16 cellular contexts compared by ENCODE assay signal in the genomic region with DNA sequence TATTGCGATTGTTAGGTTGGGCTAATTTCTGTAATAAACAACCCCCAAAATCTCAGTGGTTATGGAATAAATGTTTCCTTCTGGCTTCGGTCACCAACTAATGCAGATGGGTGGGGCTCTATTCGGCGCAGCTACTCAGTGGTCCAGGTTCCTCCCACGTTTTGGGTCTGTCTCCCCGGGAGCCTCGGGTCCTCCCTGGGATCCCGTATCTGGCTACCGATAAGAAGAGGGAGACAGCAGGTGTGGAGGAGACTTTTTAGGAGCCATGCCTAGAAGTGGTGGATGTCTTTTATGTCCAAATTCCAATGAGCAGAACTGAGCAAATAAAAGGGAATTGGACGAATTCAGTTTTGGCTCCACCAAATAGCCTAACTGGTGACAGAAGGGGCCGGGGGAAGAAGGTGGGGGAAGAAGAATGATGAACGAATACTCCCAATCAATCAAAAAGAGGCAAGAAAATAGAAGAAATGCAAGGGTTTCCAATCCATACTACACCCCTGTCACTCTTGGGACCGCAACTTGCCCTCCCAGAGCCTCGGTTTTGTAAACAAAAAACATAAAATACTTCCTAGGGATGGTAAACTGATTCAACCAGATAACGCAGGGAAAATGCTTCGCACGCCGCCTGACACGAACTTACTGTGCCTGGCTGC. TPM values are rescaled to one million over a fixed set of nuclear protein-coding genes. Genes with fewer than 3 reads are reported as not detected.
DNase-seq lines count a peak whose midpoint lies in the region; ATAC-seq, FAIRE-seq and TF ChIP-seq lines count a peak whose summit lies in the region.
"Had no signal": no experiment of that assay in that cellular context is flagged by ENCODE, and none has a peak within 500 bp of the region (broad histone marks: within the 10 kb centered on the region; RNA-seq: fewer than 3 reads in every experiment).

No MANE protein-coding gene starts in this region.

- peak overlapping the region; percentile 52 for H3K4me3 Mint-ChIP-seq in T-helper 2 cell treated with Interferon-gamma antibody and Interleukin-4, amounts not matched to agents 5 μg/mL and 100 μg/mL, for 36 hours
- H3K4me3 Mint-ChIP-seq in astrocyte (ENCODE audit: unreplicated experiment) = no peak overlapping the region

- H3K9me2 ChIP-seq in hepatocyte (replicated peaks; ENCODE audit: insufficient read depth) = no peaks in the 10 kb centered on the region

- no peak overlapping the region for H4K8ac ChIP-seq in trophoblast cell (ENCODE audit: low read depth, low read length)

- H3K4me3 ChIP-seq in astrocyte (ENCODE audit: insufficient read depth, low read depth, low read length) (peak overlapping the region; percentile 47), hepatocyte (no peak overlapping the region), trophoblast cell (ENCODE audit: low read depth, low read length) (no peak overlapping the region), gastroesophageal sphincter (no peak overlapping the region)

- H3K4me1 ChIP-seq in astrocyte (ENCODE audit: insufficient read depth, low read length) = no peaks in the 10 kb centered on the region
- no peaks in the 10 kb centered on the region for H3K4me1 ChIP-seq in hepatocyte (ENCODE audit: insufficient read depth)
- H3K4me1 ChIP-seq in trophoblast cell (ENCODE audit: control insufficient read depth in 1 of 2, insufficient read depth in 2 of 2, low read length in 2 of 2) = no peaks in the 10 kb centered on the region
- no peaks in the 10 kb centered on the region for H3K4me1 ChIP-seq in gastroesophageal sphincter

- no peak overlapping the region for H4K12ac ChIP-seq in trophoblast cell (ENCODE audit: low read depth, low read length)

- H3K27ac ChIP-seq in astrocyte (ENCODE audit: low read depth, low read length) (no peak overlapping the region), hepatocyte (no peak overlapping the region), trophoblast cell (ENCODE audit: low read depth, low read length) (no peak overlapping the region), gastroesophageal sphincter (no peak overlapping the region)

- H3K9ac ChIP-seq in astrocyte (ENCODE audit: low read length) (no peak overlapping the region), trophoblast cell (ENCODE audit: low read length) (no peak overlapping the region)

- TF ChIP-seq CTCF in astrocyte (IDR thresholded peaks at IDR 0.05; ENCODE audit: insufficient read depth, low read depth, low read length) (no peak), hepatocyte (IDR thresholded peaks at IDR 0.05; ENCODE audit: poor library complexity) (no peak), gastroesophageal sphincter (IDR thresholded peaks at IDR 0.05) (no peak)

- H3K36me3 Mint-ChIP-seq in T-helper 2 cell treated with Interferon-gamma antibody and Interleukin-4, amounts not matched to agents 5 μg/mL and 100 μg/mL, for 36 hours (ENCODE audit: low read depth) = no peaks in the 10 kb centered on the region
- H3K36me3 Mint-ChIP-seq in astrocyte (ENCODE audit: low read depth, unreplicated experiment) = no peaks in the 10 kb centered on the region

- H2BK12ac ChIP-seq in trophoblast cell (ENCODE audit: low read length) = no peak overlapping the region

- H4K20me1 ChIP-seq in astrocyte (ENCODE audit: insufficient read depth, low read length) = no peaks in the 10 kb centered on the region
- H4K20me1 ChIP-seq in hepatocyte (ENCODE audit: insufficient read depth, poor library complexity, severe bottlenecking) = no peaks in the 10 kb centered on the region

- H3K79me2 ChIP-seq in astrocyte (ENCODE audit: insufficient read depth, low read length) (no peaks in the 10 kb centered on the region), hepatocyte (no peaks in the 10 kb centered on the region), trophoblast cell (ENCODE audit: control insufficient read depth, insufficient read depth, low read length, poor library complexity) (no peaks in the 10 kb centered on the region)

- no peaks in the 10 kb centered on the region for H3K79me1 ChIP-seq in trophoblast cell (ENCODE audit: low read length)

- no peak overlapping the region for H2AK5ac ChIP-seq in trophoblast cell (ENCODE audit: low read length)

- H3K23ac ChIP-seq in trophoblast cell (ENCODE audit: low read length) = no peak overlapping the region

- no peak for ATAC-seq in gastroesophageal sphincter
- ATAC-seq: naive thymus-derived CD4-positive, alpha-beta T cell had no signal

- H2AFZ ChIP-seq in astrocyte (ENCODE audit: low read depth, low read length) (peak overlapping the region; percentile 69), hepatocyte (no peak overlapping the region), trophoblast cell (ENCODE audit: insufficient read depth, low read length, poor library complexity) (no peak overlapping the region)

- no peak overlapping the region for H3K4ac ChIP-seq in trophoblast cell (ENCODE audit: low read depth, low read length)

- WGBS in hepatocyte (ENCODE audit: low lambda C conversion rate, missing lambda C conversion rate) = 40% methylated on average over 19 of the region's 19 CpGs
- WGBS in trophoblast cell (ENCODE audit: extremely low coverage, insufficient coverage, insufficient read length) = no CpG with 5 or more reads among the region's 19 CpGs
- 11 to 24% methylated on average over 12 to 19 of the region's 19 CpGs for WGBS in gastroesophageal sphincter (ENCODE audit: low coverage in 1 of 2), 2 donors

- H4K91ac ChIP-seq in trophoblast cell (ENCODE audit: low read depth, low read length) = no peak overlapping the region

- H2BK5ac ChIP-seq in trophoblast cell (ENCODE audit: low read depth, low read length, poor library complexity) = no peak overlapping the region

- H3K27ac Mint-ChIP-seq in T-helper 2 cell treated with Interferon-gamma antibody and Interleukin-4, amounts not matched to agents 5 μg/mL and 100 μg/mL, for 36 hours = no peak overlapping the region
- H3K27ac Mint-ChIP-seq in astrocyte (ENCODE audit: unreplicated experiment) = no peak overlapping the region
- H3K27ac Mint-ChIP-seq: naive thymus-derived CD4-positive, alpha-beta T cell had no signal

- FAIRE-seq in astrocyte (lab: Jason Lieb, UNC) = no peak
- FAIRE-seq: endometrium, GM18507 had no signal

- H3K18ac ChIP-seq in trophoblast cell (ENCODE audit: low read length) = no peak overlapping the region

- H3K27me3 ChIP-seq in astrocyte (ENCODE audit: insufficient read depth, low read length) (peaks cover 14% of the 10 kb centered on the region), hepatocyte (peaks cover 39% of the 10 kb centered on the region), trophoblast cell (ENCODE audit: insufficient read depth, low read length) (peaks cover 4% of the 10 kb centered on the region), gastroesophageal sphincter (peaks cover 25% of the 10 kb centered on the region)

- DNase-seq in T-helper 2 cell treated with Interferon-gamma antibody and Interleukin-4, amounts not matched to agents 5 μg/mL and 100 μg/mL, for 36 hours (ENCODE audit: low spot score) = no peak
- DNase-seq in T-helper 2 cell (no peak), astrocyte (ENCODE audit: low read depth) (no peak), hepatocyte (ENCODE audit: low spot score) (no peak), trophoblast cell (no peak), DMS114 treated with DMSO at 0.1 percent for 48 hours (lab: John Stamatoyannopoulos, UW; ENCODE audit: unreplicated experiment) (no peak), foreskin melanocyte (no peak)
- DNase-seq: amniotic stem cell, Kasumi-1 had no signal

- H3K36me3 ChIP-seq in astrocyte (ENCODE audit: insufficient read depth, low read length) (no peaks in the 10 kb centered on the region), hepatocyte (replicated peaks; ENCODE audit: insufficient read depth, low read depth) (no peaks in the 10 kb centered on the region), trophoblast cell (ENCODE audit: control insufficient read depth in 1 of 2, insufficient read depth in 2 of 2, low read length in 2 of 2) (no peaks in the 10 kb centered on the region), gastroesophageal sphincter (no peaks in the 10 kb centered on the region)

- no peak overlapping the region for H2BK120ac ChIP-seq in trophoblast cell (ENCODE audit: insufficient read depth, low read length, poor library complexity)

- H3K4me1 Mint-ChIP-seq in T-helper 2 cell treated with Interferon-gamma antibody and Interleukin-4, amounts not matched to agents 5 μg/mL and 100 μg/mL, for 36 hours (ENCODE audit: low read depth) = peaks cover 2% of the 10 kb centered on the region
- H3K4me1 Mint-ChIP-seq in astrocyte (ENCODE audit: low read depth, unreplicated experiment) = no peaks in the 10 kb centered on the region

- peak overlapping the region; percentile 75 for H3K4me2 ChIP-seq in astrocyte (ENCODE audit: low read length)
- peak overlapping the region; percentile 70 for H3K4me2 ChIP-seq in hepatocyte
- peak overlapping the region; percentile 51 for H3K4me2 ChIP-seq in trophoblast cell (ENCODE audit: low read length)

- TF ChIP-seq EP300 in gastroesophageal sphincter (IDR thresholded peaks at IDR 0.05) = no peak

- no peak for TF ChIP-seq POLR2A in gastroesophageal sphincter (IDR thresholded peaks at IDR 0.05)

- H3K9me3 Mint-ChIP-seq in T-helper 2 cell treated with Interferon-gamma antibody and Interleukin-4, amounts not matched to agents 5 μg/mL and 100 μg/mL, for 36 hours = peaks cover 15% of the 10 kb centered on the region
- peaks cover 14% of the 10 kb centered on the region for H3K9me3 Mint-ChIP-seq in astrocyte (ENCODE audit: unreplicated experiment)

- H3K14ac ChIP-seq in trophoblast cell (ENCODE audit: low read length) = no peak overlapping the region

- H3K27me3 Mint-ChIP-seq in T-helper 2 cell treated with Interferon-gamma antibody and Interleukin-4, amounts not matched to agents 5 μg/mL and 100 μg/mL, for 36 hours (ENCODE audit: low read depth) = peaks cover 37% of the 10 kb centered on the region
- peaks cover 66% of the 10 kb centered on the region for H3K27me3 Mint-ChIP-seq in astrocyte (ENCODE audit: low read depth, unreplicated experiment)

- H3K9me3 ChIP-seq in astrocyte (ENCODE audit: insufficient read depth, low read depth, low read length) (peaks cover 3% of the 10 kb centered on the region), hepatocyte (ENCODE audit: low read depth) (no peaks in the 10 kb centered on the region), trophoblast cell (ENCODE audit: insufficient read depth, low read depth, low read length) (peaks cover 5% of the 10 kb centered on the region), gastroesophageal sphincter (peaks cover 0 to 48% (median 0%) of the 10 kb centered on the region in 3 donors)

RNA-seq across cellular contexts. Expression of gene C10orf53, which starts 0.5 kb away (rescaled TPM):
- total RNA-seq in astrocyte = not detected in 2 replicates
- total RNA-seq in hepatocyte = not detected in 2 replicates
- not detected in 2 replicates for polyA plus RNA-seq in hepatocyte
- not detected in 2 replicates for polyA plus RNA-seq in trophoblast cell (2013)
- not detected for total RNA-seq in gastroesophageal sphincter
- total RNA-seq: naive thymus-derived CD4-positive, alpha-beta T cell; OCI-LY7; T-helper 2 cell treated with Interferon-gamma antibody and Interleukin-4, amounts not matched to agents 100 ng/mL and 5 ng/mL, for 36 hours; urinary bladder had no signal
- polyA plus RNA-seq: naive thymus-derived CD4-positive, alpha-beta T cell; urinary bladder had no signal
